In the genomic region with DNA sequence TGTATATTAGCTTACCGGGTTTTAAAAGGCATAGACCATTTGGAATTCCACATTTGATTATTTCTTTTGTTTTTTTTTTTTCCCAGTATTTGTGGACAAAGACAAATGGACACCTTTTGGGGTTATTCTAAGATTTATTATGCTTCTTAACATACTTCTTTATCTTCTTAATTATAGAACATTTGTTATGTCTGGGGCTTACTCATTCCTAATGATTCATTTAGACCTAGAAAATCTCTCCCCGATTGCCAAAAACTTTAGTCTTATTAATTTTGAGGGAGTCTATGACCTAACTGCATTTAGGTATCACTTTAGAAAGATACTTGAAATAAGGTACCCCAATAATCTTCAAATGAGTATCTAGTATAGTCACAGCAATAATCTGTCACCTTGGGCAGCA, we compare ENCODE assay signal across 25 cellular contexts.
"Had no signal": no experiment of that assay in that cellular context is flagged by ENCODE, and none has a peak within 500 bp of the region (broad histone marks: within the 10 kb centered on the region; RNA-seq: fewer than 3 reads in every experiment).

No MANE protein-coding gene starts in this region.

- DNase-seq: cortex of kidney; dorsolateral prefrontal cortex; effector CD8-positive, alpha-beta T cell; foreskin fibroblast; immature natural killer cell; kidney; left cardiac atrium; left ventricle myocardium inferior; lower lobe of right lung; mesenchymal stem cell; naive thymus-derived CD4-positive, alpha-beta T cell; nephron progenitor cell; psoas muscle; retina; right lobe of liver; spleen; stimulated activated CD4-positive, alpha-beta T cell treated with anti-CD3 and anti-CD28 coated beads, Interleukin-15, amount 100 ng/mL, for 24 hours; stimulated activated CD4-positive, alpha-beta T cell treated with anti-CD3 and anti-CD28 coated beads, Interleukin-1b, Interleukin-23, amount 100 ng/mL, for 48 hours; stimulated activated CD4-positive, alpha-beta T cell treated with anti-CD3 and anti-CD28 coated beads, Interleukin-4, amount 100 ng/mL, for 24 hours; stimulated activated naive B cell treated with anti-CD40 and anti-IgM and Interleukin-4, amounts not matched to agents 10 μg/mL and 1 μg/mL and 100 μg/mL, for 72 hours; stomach; substantia nigra; transverse colon had no signal

- H3K9me3 ChIP-seq: left ventricle myocardium inferior, lower lobe of right lung, psoas muscle, right lobe of liver, spleen, stomach, thoracic aorta, transverse colon had no signal

- H3K36me3 Mint-ChIP-seq: immature natural killer cell; stimulated activated naive B cell treated with anti-CD40 and anti-IgM and Interleukin-4, amounts not matched to agents 10 μg/mL and 1 μg/mL and 100 μg/mL, for 72 hours had no signal

- H3K27ac ChIP-seq: dorsolateral prefrontal cortex, left ventricle myocardium inferior, lower lobe of right lung, psoas muscle, right lobe of liver, spleen, stomach, thoracic aorta, transverse colon had no signal

- H3K36me3 ChIP-seq: left ventricle myocardium inferior, lower lobe of right lung, right lobe of liver, spleen, stomach, thoracic aorta, transverse colon had no signal

- H3K27me3 ChIP-seq: dorsolateral prefrontal cortex, spleen, stomach, transverse colon had no signal

- H3K4me1 Mint-ChIP-seq: immature natural killer cell; nephron progenitor cell; stimulated activated naive B cell treated with anti-CD40 and anti-IgM and Interleukin-4, amounts not matched to agents 10 μg/mL and 1 μg/mL and 100 μg/mL, for 72 hours had no signal

- H3K4me3 Mint-ChIP-seq: immature natural killer cell; naive thymus-derived CD4-positive, alpha-beta T cell; nephron progenitor cell; stimulated activated naive B cell treated with anti-CD40 and anti-IgM and Interleukin-4, amounts not matched to agents 10 μg/mL and 1 μg/mL and 100 μg/mL, for 72 hours had no signal

- H3K4me3 ChIP-seq: dorsolateral prefrontal cortex, left ventricle myocardium inferior, lower lobe of right lung, psoas muscle, right lobe of liver, spleen, stomach, thoracic aorta, transverse colon had no signal

- H3K9me3 Mint-ChIP-seq: immature natural killer cell; nephron progenitor cell; stimulated activated naive B cell treated with anti-CD40 and anti-IgM and Interleukin-4, amounts not matched to agents 10 μg/mL and 1 μg/mL and 100 μg/mL, for 72 hours had no signal

- ATAC-seq: esophagus mucosa; left cardiac atrium; lower lobe of right lung; naive thymus-derived CD4-positive, alpha-beta T cell; psoas muscle; right lobe of liver; stimulated activated naive B cell treated with anti-CD40 and anti-IgM and Interleukin-4, amounts not matched to agents 10 μg/mL and 1 μg/mL and 100 μg/mL, for 72 hours had no signal

- H3K4me1 ChIP-seq: left ventricle myocardium inferior, lower lobe of right lung, psoas muscle, right lobe of liver, spleen had no signal

- H3K27ac Mint-ChIP-seq: immature natural killer cell; naive thymus-derived CD4-positive, alpha-beta T cell; nephron progenitor cell; stimulated activated naive B cell treated with anti-CD40 and anti-IgM and Interleukin-4, amounts not matched to agents 10 μg/mL and 1 μg/mL and 100 μg/mL, for 72 hours had no signal
